In genomic region chr2:66581461-66582363, GRCh38 we compare ENCODE assay signal across 10 cellular contexts.
DNase-seq lines count a peak whose midpoint lies in the region; ATAC-seq, FAIRE-seq and TF ChIP-seq lines count a peak whose summit lies in the region.
"Had no signal": no experiment of that assay in that cellular context is flagged by ENCODE, and none has a peak within 500 bp of the region (broad histone marks: within the 10 kb centered on the region; RNA-seq: fewer than 3 reads in every experiment).

No MANE protein-coding gene starts in this region.

- no peaks in the 10 kb centered on the region for H3K9me2 ChIP-seq in PC-3 (replicated peaks; ENCODE audit: low read length)

- 0 to 6% (median 3%) methylated on average over 44 to 70 of the region's 70 CpGs for WGBS in spleen, 5 donors

- H3K9ac ChIP-seq in kidney (ENCODE audit: low read length in 2 of 2) = no peak overlapping the region
- no peak overlapping the region for H3K9ac ChIP-seq in PC-3 (ENCODE audit: low read length)

- H3K4me3 ChIP-seq in kidney (ENCODE audit: low read length in 2 of 2) (peak overlapping the region in 1 of 2 donors; percentile 20), spleen (peak overlapping the region in 4 of 8 donors; percentile 9 to 45 (median 16)), PC-3 (ENCODE audit: low read length) (no peak overlapping the region)
- H3K4me3 ChIP-seq: heart left ventricle had no signal

- TF ChIP-seq CTCF in GM10248 (IDR thresholded peaks at IDR 0.05; ENCODE audit: control extremely low read depth, extremely low read depth, low read depth, missing control alignments) = no peak
- TF ChIP-seq CTCF in kidney (IDR thresholded peaks at IDR 0.05; ENCODE audit: borderline replicate concordance, extremely low read depth, insufficient read depth) = no peak
- TF ChIP-seq CTCF in spleen (IDR thresholded peaks at IDR 0.05 in 8 of 11, conservative IDR thresholded peaks at IDR 0.05 in 3 of 11) = no peak
- no peak for TF ChIP-seq CTCF in GM10266 (IDR thresholded peaks at IDR 0.05; ENCODE audit: control insufficient read depth, insufficient read depth, low read depth, missing control alignments)
- no peak for TF ChIP-seq CTCF in PC-3 (conservative IDR thresholded peaks at IDR 0.05; ENCODE audit: low read depth, low read length)

- ATAC-seq in HG02885 (IDR thresholded peaks at IDR 0.05; ENCODE audit: poor library complexity, unreplicated experiment) = no peak
- no peak for ATAC-seq in PC-3

- no TSS peak for BruUV-seq in PC-3 (replicated peaks; lab: Mats Ljungman, UMichigan)

- TF ChIP-seq POLR2A in spleen (IDR thresholded peaks at IDR 0.05) = no peak

- no peaks in the 10 kb centered on the region for H3F3A ChIP-seq in PC-3 (ENCODE audit: low read length, unreplicated experiment)

- DNase-seq in GM10248 (ENCODE audit: extremely low spot score) = peak; percentile 11
- DNase-seq in cerebellum (ENCODE audit: low spot score) = peak; percentile 66
- DNase-seq in kidney = peak; percentile 84
- DNase-seq in spleen = peak; percentile 72
- no peak for DNase-seq in GM10266 (ENCODE audit: extremely low spot score)
- no peak for DNase-seq in kidney tubule cell (ENCODE audit: low spot score)
- DNase-seq in PC-3 = no peak
- DNase-seq: activated CD4-positive, alpha-beta T cell treated with anti-CD3 and anti-CD28 coated beads for 1 hour; heart left ventricle had no signal

- H3K27me3 ChIP-seq in spleen (replicated peaks in 1 of 7) (peaks cover 0 to 100% (median 76%) of the 10 kb centered on the region in 7 donors), PC-3 (ENCODE audit: low read length) (peaks cover 74% of the 10 kb centered on the region)

- H3K27ac ChIP-seq in kidney (ENCODE audit: low read depth in 2 of 2, low read length in 2 of 2) (peak overlapping the region; percentile 88 to 93), spleen (peak overlapping the region; percentile 50 to 86 (median 78)), PC-3 (ENCODE audit: low read length) (no peak overlapping the region)

- H3K9me3 ChIP-seq in kidney (ENCODE audit: control insufficient read depth in 1 of 2, low read length in 2 of 2) (no peaks in the 10 kb centered on the region), spleen (no peaks in the 10 kb centered on the region), PC-3 (ENCODE audit: low read length) (no peaks in the 10 kb centered on the region)
- H3K9me3 ChIP-seq: heart left ventricle had no signal

- intact Hi-C loops in kidney (cut with DNase I) = loop anchor here (5.0 kb wide), 2 partner anchors 111 to 139 kb away; no protein-coding TSS in a partner anchor
- intact Hi-C loops in spleen (cut with DNase I; ENCODE audit: low total_unique reads) = no loop called here
- intact Hi-C loops in PC-3 (cut with micrococcal nuclease) = no loop called here

- CTCF ChIA-PET in GM10248 (lab: Yijun Ruan, JAX) (no interaction called here), PC-3 (lab: Charles Lee) (no interaction called here)

- H3K4me1 ChIP-seq in kidney (ENCODE audit: control insufficient read depth in 1 of 2, insufficient read depth in 1 of 2, low read depth in 1 of 2, low read length in 2 of 2) = peaks cover 0 to under 1% of the 10 kb centered on the region in 2 donors
- peaks cover 0 to 50% (median 22%) of the 10 kb centered on the region in 6 donors for H3K4me1 ChIP-seq in spleen
- peaks cover 8% of the 10 kb centered on the region; the same call in 1 of the 2 replicates for H3K4me1 ChIP-seq in PC-3 (ENCODE audit: insufficient read depth, low read length)

- no peaks in the 10 kb centered on the region for H4K20me1 ChIP-seq in PC-3 (ENCODE audit: low read length)

- no peak for FAIRE-seq in kidney (lab: Jason Lieb, UNC)

- H3K36me3 ChIP-seq in kidney (ENCODE audit: control insufficient read depth in 1 of 2, insufficient read depth in 2 of 2, low read length in 2 of 2) (no peaks in the 10 kb centered on the region), spleen (no peaks in the 10 kb centered on the region), PC-3 (ENCODE audit: low read depth, low read length) (no peaks in the 10 kb centered on the region)
- H3K36me3 ChIP-seq: heart left ventricle had no signal

- POLR2A ChIA-PET in GM10248 (lab: Yijun Ruan, JAX) (no interaction called here), PC-3 (lab: Charles Lee; ENCODE audit: unreplicated experiment) (no interaction called here)

- H3K4me2 ChIP-seq in PC-3 (ENCODE audit: low read length) = no peak overlapping the region

- H3K79me2 ChIP-seq in PC-3 (ENCODE audit: low read length) = no peaks in the 10 kb centered on the region

- no peak overlapping the region for H2AFZ ChIP-seq in PC-3 (ENCODE audit: low read length)

Comparison
In these comparisons a context has a peak if more than half of its experiments do, and no peak if none do; other contexts are left out.
1. DNase-seq: peak in GM10248 (single experiment), cerebellum (single experiment), kidney (single experiment) and spleen (single experiment); none in GM10266 (single experiment), kidney tubule cell (single experiment) and PC-3 (single experiment).